In genomic region chr16:9850716-9851115, GRCh38 we compare ENCODE assay signal across 23 cellular contexts.
"Had no signal": no experiment of that assay in that cellular context is flagged by ENCODE, and none has a peak within 500 bp of the region (broad histone marks: within the 10 kb centered on the region; RNA-seq: fewer than 3 reads in every experiment).

No MANE protein-coding gene starts in this region.

- H3K4me1 ChIP-seq: left lung, lower lobe of right lung, stomach, tibial artery, upper lobe of right lung had no signal

- H3K36me3 ChIP-seq: left lung, lower lobe of right lung, ovary, stomach, thoracic aorta, tibial artery, upper lobe of right lung had no signal

- H3K27me3 ChIP-seq: left lung, ovary, stomach, tibial artery, upper lobe of right lung had no signal

- H3K27ac ChIP-seq: left lung, lower lobe of right lung, ovary, skin epidermis, stomach, thoracic aorta, tibial artery, upper lobe of right lung had no signal

- H3K4me3 ChIP-seq: left lung, lower lobe of right lung, ovary, skin epidermis, stomach, thoracic aorta, tibial artery, upper lobe of right lung had no signal

- ATAC-seq: left cardiac atrium; left lung; lower lobe of right lung; naive thymus-derived CD8-positive, alpha-beta T cell; right cardiac atrium; sciatic nerve; stimulated activated naive B cell treated with anti-CD40 and anti-IgM and Interleukin-4, amounts not matched to agents 10 μg/mL and 1 μg/mL and 100 μg/mL, for 72 hours; stimulated activated naive CD8-positive, alpha-beta T cell treated with anti-CD3 and anti-CD28 coated beads, Interleukin-15, Interleukin-2, amounts not matched to agents 100 U/mL and 50 U/mL, for 24 hours; upper lobe of right lung had no signal

- H3K9me3 ChIP-seq: left lung, lower lobe of right lung, ovary, stomach, thoracic aorta, tibial artery, upper lobe of right lung had no signal

- DNase-seq: hippocampal formation; kidney glomerular epithelial cell; left cardiac atrium; left lung; lower lobe of right lung; mammary epithelial cell; mesenchymal stem cell; naive thymus-derived CD8-positive, alpha-beta T cell; ovary; right cardiac atrium; stimulated activated CD4-positive, alpha-beta T cell treated with anti-CD3 and anti-CD28 coated beads, Interleukin-12 subunit alpha, Interleukin-12 subunit beta, amount 100 ng/mL, for 4 hours; stimulated activated CD4-positive, alpha-beta T cell treated with anti-CD3 and anti-CD28 coated beads, Interleukin-15, amount 100 ng/mL, for 24 hours; stimulated activated CD4-positive, alpha-beta T cell treated with anti-CD3 and anti-CD28 coated beads, Interleukin-2, amount 100 ng/mL, for 24 hours; stimulated activated CD4-positive, alpha-beta T cell treated with anti-CD3 and anti-CD28 coated beads, Interleukin-4, amount 100 ng/mL, for 1 hour; stimulated activated naive B cell treated with anti-CD40 and anti-IgM and Interleukin-4, amounts not matched to agents 10 μg/mL and 1 μg/mL and 100 μg/mL, for 72 hours; stimulated activated naive CD8-positive, alpha-beta T cell treated with anti-CD3 and anti-CD28 coated beads, Interleukin-15, Interleukin-2, amounts not matched to agents 100 U/mL and 50 U/mL, for 24 hours; stomach; tibial artery; trophoblast cell; upper lobe of right lung had no signal
